In the genomic region with DNA sequence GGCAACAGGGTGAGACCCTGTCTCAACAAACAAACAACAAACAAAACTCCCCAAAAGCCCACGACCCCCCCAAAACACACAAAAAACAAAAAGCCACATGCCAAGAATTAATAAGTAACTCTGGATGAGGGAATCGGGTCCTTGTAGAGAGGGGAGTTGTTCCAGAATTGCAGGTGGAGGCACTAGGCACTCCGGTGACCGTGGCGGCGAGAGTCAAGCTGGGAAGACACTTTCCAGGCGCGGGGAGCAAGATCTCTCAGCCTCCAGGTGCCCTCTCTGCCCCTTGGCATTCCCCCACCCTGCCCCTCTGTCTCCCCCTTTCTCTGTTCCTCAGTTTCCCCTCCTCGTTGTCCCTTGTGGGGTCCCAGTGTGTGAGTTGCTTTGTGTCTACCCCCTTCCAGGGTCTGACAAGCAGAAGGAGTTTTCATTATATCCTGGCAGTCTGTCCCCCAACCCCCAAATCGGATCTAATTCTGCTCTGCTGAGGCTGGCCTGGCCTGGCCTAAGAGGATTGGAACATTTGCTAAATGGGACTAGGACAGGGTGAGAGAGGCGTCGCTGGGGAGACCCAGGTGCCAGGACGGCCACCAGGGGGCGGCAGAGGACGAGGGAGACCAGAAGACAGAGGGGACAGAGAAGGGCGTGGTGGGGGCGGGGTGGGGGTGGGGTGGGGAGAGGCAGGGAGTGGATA, we compare ENCODE assay signal across 8 cellular contexts. TPM values are rescaled to one million over a fixed set of nuclear protein-coding genes. Genes with fewer than 3 reads are reported as not detected.
A peak's percentile ranks its signal among the peaks of the same experiment; 100 is the strongest.
DNase-seq lines count a peak whose midpoint lies in the region; ATAC-seq, FAIRE-seq and TF ChIP-seq lines count a peak whose summit lies in the region.

No MANE protein-coding gene starts in this region.

- no peaks in the 10 kb centered on the region for H3K4me1 Mint-ChIP-seq in activated T-helper 2 cell treated with anti-CD3 and anti-CD28 coated beads, Interferon-gamma antibody, Interleukin-2, Interleukin-4, amounts not matched to agents 10 μg/mL and 5 μg/mL and 100 μg/mL, durations not matched to agents 14 hours and 24 hours and 36 hours (ENCODE audit: low read depth)

- DNase-seq in COLO668 (lab: John Stamatoyannopoulos, UW; ENCODE audit: unreplicated experiment) (peak; percentile 65), HS-27A (ENCODE audit: low read depth) (peak; percentile 27), RWPE1 (ENCODE audit: low spot score) (peak; percentile 57), foreskin keratinocyte (peak in 1 of 2 donors; percentile 21), pancreas (peak; percentile 37 to 94 (median 70)), upper lobe of left lung (peak; percentile 42 to 93)
- peak; percentile 56 for DNase-seq in activated T-helper 2 cell treated with anti-CD3 and anti-CD28 coated beads, Interferon-gamma antibody, Interleukin-2, Interleukin-4, amounts not matched to agents 10 μg/mL and 5 μg/mL and 100 μg/mL, durations not matched to agents 14 hours and 24 hours and 36 hours (ENCODE audit: low spot score)

- ATAC-seq in foreskin keratinocyte (peak; percentile 43), pancreas (peak; percentile 55 to 93 (median 80)), upper lobe of left lung (ENCODE audit: low FRiP score in 2 of 2) (peak; percentile 81 to 83), HG02870 (IDR thresholded peaks at IDR 0.05; ENCODE audit: unreplicated experiment) (no peak)

- no peak overlapping the region for H3K4me3 ChIP-seq in pancreas
- H3K4me3 ChIP-seq in upper lobe of left lung = no peak overlapping the region

- H3K27ac ChIP-seq in RWPE1 (no peak overlapping the region), foreskin keratinocyte (no peak overlapping the region), pancreas (no peak overlapping the region), upper lobe of left lung (no peak overlapping the region)

- intact Hi-C loops in activated T-helper 2 cell treated with anti-CD3 and anti-CD28 coated beads, Interferon-gamma antibody, Interleukin-2, Interleukin-4, amounts not matched to agents 10 μg/mL and 5 μg/mL and 100 μg/mL, durations not matched to agents 14 hours and 24 hours and 36 hours (cut with micrococcal nuclease) = loop anchor here (5.0 kb wide), 1 partner anchor 49 kb away; no protein-coding TSS in a partner anchor
- intact Hi-C loops in pancreas (cut with DNase I) = no loop called here

- H3K27me3 ChIP-seq in foreskin keratinocyte = no peaks in the 10 kb centered on the region
- H3K27me3 ChIP-seq in pancreas = no peaks in the 10 kb centered on the region
- H3K27me3 ChIP-seq in upper lobe of left lung = no peaks in the 10 kb centered on the region

- CTCF ChIA-PET in RWPE1 (lab: Yijun Ruan, JAX) = interaction anchor here (1.0 kb wide), 1 partner anchor 50 kb away, joined by 5 read pairs; no protein-coding TSS in a partner anchor

- H3K27ac Mint-ChIP-seq in activated T-helper 2 cell treated with anti-CD3 and anti-CD28 coated beads, Interferon-gamma antibody, Interleukin-2, Interleukin-4, amounts not matched to agents 10 μg/mL and 5 μg/mL and 100 μg/mL, durations not matched to agents 14 hours and 24 hours and 36 hours = no peak overlapping the region

- H3K27me3 Mint-ChIP-seq in activated T-helper 2 cell treated with anti-CD3 and anti-CD28 coated beads, Interferon-gamma antibody, Interleukin-2, Interleukin-4, amounts not matched to agents 10 μg/mL and 5 μg/mL and 100 μg/mL, durations not matched to agents 14 hours and 24 hours and 36 hours (ENCODE audit: low read depth) = no peaks in the 10 kb centered on the region

- no peak for TF ChIP-seq POLR2A in upper lobe of left lung (IDR thresholded peaks at IDR 0.05)

- POLR2A ChIA-PET in RWPE1 (lab: Yijun Ruan, JAX; ENCODE audit: low non-redundant PET) = no interaction called here

- peak; percentile 64 for TF ChIP-seq CTCF in RWPE1 (conservative IDR thresholded peaks at IDR 0.05; ENCODE audit: low read depth)
- TF ChIP-seq CTCF in foreskin keratinocyte (conservative IDR thresholded peaks at IDR 0.05) = peak; percentile 62
- TF ChIP-seq CTCF in pancreas (IDR thresholded peaks at IDR 0.05) = peak; percentile 35 to 52 (median 47)
- peak; percentile 12 to 74 (median 36) for TF ChIP-seq CTCF in upper lobe of left lung (IDR thresholded peaks at IDR 0.05)

- no peak for FAIRE-seq in pancreas (lab: Jason Lieb, UNC)

- H3K4me3 Mint-ChIP-seq in activated T-helper 2 cell treated with anti-CD3 and anti-CD28 coated beads, Interferon-gamma antibody, Interleukin-2, Interleukin-4, amounts not matched to agents 10 μg/mL and 5 μg/mL and 100 μg/mL, durations not matched to agents 14 hours and 24 hours and 36 hours (ENCODE audit: low read depth) = no peak overlapping the region

- no peaks in the 10 kb centered on the region for H3K9me3 Mint-ChIP-seq in activated T-helper 2 cell treated with anti-CD3 and anti-CD28 coated beads, Interferon-gamma antibody, Interleukin-2, Interleukin-4, amounts not matched to agents 10 μg/mL and 5 μg/mL and 100 μg/mL, durations not matched to agents 14 hours and 24 hours and 36 hours

- no peaks in the 10 kb centered on the region for H3K36me3 Mint-ChIP-seq in activated T-helper 2 cell treated with anti-CD3 and anti-CD28 coated beads, Interferon-gamma antibody, Interleukin-2, Interleukin-4, amounts not matched to agents 10 μg/mL and 5 μg/mL and 100 μg/mL, durations not matched to agents 14 hours and 24 hours and 36 hours (ENCODE audit: low read depth)

- H3K9me3 ChIP-seq in pancreas = no peaks in the 10 kb centered on the region
- no peaks in the 10 kb centered on the region for H3K9me3 ChIP-seq in upper lobe of left lung

- H3K4me1 ChIP-seq in foreskin keratinocyte = no peaks in the 10 kb centered on the region
- no peaks in the 10 kb centered on the region for H3K4me1 ChIP-seq in pancreas
- no peaks in the 10 kb centered on the region for H3K4me1 ChIP-seq in upper lobe of left lung

- no peak for TF ChIP-seq EP300 in upper lobe of left lung (IDR thresholded peaks at IDR 0.05)

- WGBS in pancreas, 2 donors = 21 to 22% methylated on average over 17 of the region's 17 CpGs
- WGBS in upper lobe of left lung, 2 donors = 33 to 56% methylated on average over 12 to 17 of the region's 17 CpGs

- no peaks in the 10 kb centered on the region for H3K36me3 ChIP-seq in pancreas
- H3K36me3 ChIP-seq in upper lobe of left lung = no peaks in the 10 kb centered on the region

RNA-seq across cellular contexts. Expression of a gene that starts 8.3 kb away (rescaled TPM):
- not detected in 2 replicates for total RNA-seq in activated T-helper 2 cell treated with anti-CD3 and anti-CD28 coated beads, Interferon-gamma antibody, Interleukin-2, Interleukin-4, amounts not matched to agents 10 μg/mL and 5 μg/mL and 100 μg/mL, durations not matched to agents 14 hours and 24 hours and 36 hours
- total RNA-seq in foreskin keratinocyte (not detected in 2 replicates), pancreas (not detected), upper lobe of left lung (not detected)
- polyA plus RNA-seq in foreskin keratinocyte (not detected in 2 replicates), pancreas (not detected)

RNA-seq across cellular contexts. Expression of a gene that starts 9.1 kb away (rescaled TPM):
- not detected in 2 replicates for total RNA-seq in activated T-helper 2 cell treated with anti-CD3 and anti-CD28 coated beads, Interferon-gamma antibody, Interleukin-2, Interleukin-4, amounts not matched to agents 10 μg/mL and 5 μg/mL and 100 μg/mL, durations not matched to agents 14 hours and 24 hours and 36 hours
- not detected in 2 replicates for total RNA-seq in foreskin keratinocyte
- not detected in 2 replicates for polyA plus RNA-seq in foreskin keratinocyte
- not detected for total RNA-seq in pancreas
- not detected for polyA plus RNA-seq in pancreas
- not detected for total RNA-seq in upper lobe of left lung

RNA-seq across cellular contexts. Expression of a gene that starts 34.9 kb away (rescaled TPM):
- 89.0 and 98.3 TPM in 2 replicates for total RNA-seq in activated T-helper 2 cell treated with anti-CD3 and anti-CD28 coated beads, Interferon-gamma antibody, Interleukin-2, Interleukin-4, amounts not matched to agents 10 μg/mL and 5 μg/mL and 100 μg/mL, durations not matched to agents 14 hours and 24 hours and 36 hours
- total RNA-seq in foreskin keratinocyte (412 and 470 TPM in 2 replicates), pancreas (100 to 1,000 TPM in 1 of 6 donors, 10 to 100 TPM in 5; 55.4 to 139 (median 76.3) TPM), upper lobe of left lung (100 to 1,000 TPM; 194 to 455 (median 325) TPM)
- polyA plus RNA-seq in foreskin keratinocyte (523 and 582 TPM in 2 replicates), pancreas (100 to 1,000 TPM; 286 to 291 TPM)

RNA-seq across cellular contexts. Expression of a gene that starts 45.6 kb away (rescaled TPM):
- total RNA-seq in activated T-helper 2 cell treated with anti-CD3 and anti-CD28 coated beads, Interferon-gamma antibody, Interleukin-2, Interleukin-4, amounts not matched to agents 10 μg/mL and 5 μg/mL and 100 μg/mL, durations not matched to agents 14 hours and 24 hours and 36 hours = not detected in 2 replicates
- total RNA-seq in foreskin keratinocyte (not detected in 2 replicates), pancreas (not detected), upper lobe of left lung (not detected)
- polyA plus RNA-seq in foreskin keratinocyte (not detected in 2 replicates), pancreas (not detected)
